Comparison of ENCODE assay signal across 21 cellular contexts in genomic region chr1:6790146-6790545, GRCh38. TPM values are rescaled to one million over a fixed set of nuclear protein-coding genes. Genes with fewer than 3 reads are reported as not detected.
DNase-seq lines count a peak whose midpoint lies in the region; ATAC-seq, FAIRE-seq and TF ChIP-seq lines count a peak whose summit lies in the region.
"Had no signal": no experiment of that assay in that cellular context is flagged by ENCODE, and none has a peak within 500 bp of the region (broad histone marks: within the 10 kb centered on the region; RNA-seq: fewer than 3 reads in every experiment).

No MANE protein-coding gene starts in this region.

- H3K27ac ChIP-seq in HEK293 (ENCODE audit: extremely low read depth, low read depth, low read length) (no peak overlapping the region), pancreas (no peak overlapping the region)
- H3K27ac ChIP-seq: 22Rv1 had no signal

- H3K27me3 Mint-ChIP-seq in neural crest cell (ENCODE audit: low read depth): peaks cover under 1% of the 10 kb centered on the region
- H3K27me3 Mint-ChIP-seq: IgD-negative memory B cell had no signal

- no peaks in the 10 kb centered on the region for H3K36me3 Mint-ChIP-seq in neural crest cell (ENCODE audit: low read depth)

- FAIRE-seq in pancreas (lab: Jason Lieb, UNC): no peak
- no peak for FAIRE-seq in HTR-8/SVneo (lab: Jason Lieb, UNC)
- FAIRE-seq: A549, GM12891, GM19239, HepG2 had no signal

- H3K4me3 ChIP-seq in HEK293 (ENCODE audit: low read depth, low read length) (no peak overlapping the region), choroid plexus epithelial cell (ENCODE audit: low read depth, low read length) (no peak overlapping the region), pancreas (no peak overlapping the region)
- H3K4me3 ChIP-seq: A549, HAP-1 had no signal

- TF ChIP-seq CTCF in HEK293 (tag by site-specific recombination; IDR thresholded peaks at IDR 0.05): no peak
- no peak for TF ChIP-seq CTCF in choroid plexus epithelial cell (conservative IDR thresholded peaks at IDR 0.05; ENCODE audit: low read depth, low read length)
- no peak for TF ChIP-seq CTCF in neural crest cell (conservative IDR thresholded peaks at IDR 0.05)
- TF ChIP-seq CTCF in pancreas (IDR thresholded peaks at IDR 0.05): no peak

- peak; percentile 26 for DNase-seq in NCI-H82 (lab: John Stamatoyannopoulos, UW)
- DNase-seq in NCI-H82 treated with DMSO at 0.1 percent for 48 hours (lab: John Stamatoyannopoulos, UW; ENCODE audit: unreplicated experiment): no peak
- DNase-seq in choroid plexus epithelial cell (ENCODE audit: low read depth): peak; percentile 9
- DNase-seq in neural crest cell (ENCODE audit: low read depth, low spot score): no peak
- DNase-seq in pancreas: no peak
- DNase-seq in NCI-H1417 (lab: John Stamatoyannopoulos, UW): no peak
- no peak for DNase-seq in HTR-8/SVneo (ENCODE audit: insufficient read length, low spot score)
- DNase-seq: AML-193; Calu3; CD8-positive, alpha-beta T cell; DMS79 treated with DMSO at 0.1 percent for 48 hours; EL had no signal

- ATAC-seq in pancreas: no peak
- ATAC-seq: A549; CD8-positive, alpha-beta T cell; HepG2 had no signal

- H3K4me1 ChIP-seq in HEK293 (ENCODE audit: control insufficient read depth, insufficient read depth, low read length) (peaks cover 10% of the 10 kb centered on the region; the same call in 1 of the 2 replicates), pancreas (peaks cover under 1 to 14% (median 4%) of the 10 kb centered on the region in 3 donors)

- CTCF ChIA-PET in HEK293 (lab: Yijun Ruan, JAX): interaction anchor here (0.6 to 0.7 kb wide), 2 partner anchors 7 to 280 kb away, joined by 4 to 5 read pairs; no protein-coding TSS in a partner anchor

- H3K27me3 ChIP-seq in pancreas: no peaks in the 10 kb centered on the region

- H3K4me1 Mint-ChIP-seq in neural crest cell: peaks cover 57% of the 10 kb centered on the region

- peaks cover 0 to 18% of the 10 kb centered on the region in 2 experiments for H3K36me3 ChIP-seq in HEK293 (ENCODE audit: control insufficient read depth in 2 of 2, insufficient read depth in 1 of 2, low read length in 2 of 2)
- H3K36me3 ChIP-seq in pancreas: no peaks in the 10 kb centered on the region
- H3K36me3 ChIP-seq: HAP-1 had no signal

- H3K4me3 Mint-ChIP-seq in neural crest cell: peak overlapping the region; percentile 17
- H3K4me3 Mint-ChIP-seq: CD14-positive monocyte; CD8-positive, alpha-beta T cell had no signal

- 81 to 85% methylated on average over 2 of the region's 2 CpGs for WGBS in pancreas, 2 donors

- intact Hi-C loops in pancreas (cut with DNase I): loop anchor here in 2 of 3 donors (5.0 to 10.0 kb wide), 2 partner anchors 102 to 105 kb away; no protein-coding TSS in a partner anchor

- POLR2A ChIA-PET in HEK293 (lab: Yijun Ruan, JAX): no interaction called here

- H3K9me3 Mint-ChIP-seq in neural crest cell: no peaks in the 10 kb centered on the region
- H3K9me3 Mint-ChIP-seq: CD8-positive, alpha-beta T cell; IgD-negative memory B cell had no signal

- H3K27ac Mint-ChIP-seq in neural crest cell (ENCODE audit: unreplicated experiment): no peak overlapping the region
- H3K27ac Mint-ChIP-seq: CD8-positive, alpha-beta T cell had no signal

- H3K9me3 ChIP-seq in HEK293 (ENCODE audit: control insufficient read depth, insufficient read depth, low read depth, low read length): no peaks in the 10 kb centered on the region
- no peaks in the 10 kb centered on the region for H3K9me3 ChIP-seq in pancreas
- H3K9me3 ChIP-seq: A549, HAP-1 had no signal

TF ChIP-seq in HEK293, 187 proteins besides CTCF, POLR2A, EP300 and RAD21 (continues in another document):
- no peak for TF ChIP-seq ZNF704 (tag by site-specific recombination; IDR thresholded peaks at IDR 0.05)
- no peak for TF ChIP-seq GLIS1 (tag by site-specific recombination; IDR thresholded peaks at IDR 0.05)
- no peak for TF ChIP-seq HOXD13 (CRISPR knock-in tag; IDR thresholded peaks at IDR 0.05; ENCODE audit: borderline replicate concordance)
- peak; percentile 89 for TF ChIP-seq EGR2 (tag by site-specific recombination; IDR thresholded peaks at IDR 0.05; ENCODE audit: low read depth)
- TF ChIP-seq ZNF518A (tag by site-specific recombination; conservative IDR thresholded peaks at IDR 0.05; ENCODE audit: low read depth): no peak
- TF ChIP-seq ZNF24 (tag by site-specific recombination; IDR thresholded peaks at IDR 0.05): no peak
- TF ChIP-seq ZBTB6 (tag by site-specific recombination; IDR thresholded peaks at IDR 0.05): no peak
- no peak for TF ChIP-seq ZNF404 (tag by site-specific recombination; IDR thresholded peaks at IDR 0.05)
- peak; percentile 77 for TF ChIP-seq ZNF398 (tag by site-specific recombination; IDR thresholded peaks at IDR 0.05)
- no peak for TF ChIP-seq ZNF654 (tag by site-specific recombination; IDR thresholded peaks at IDR 0.05; ENCODE audit: low read depth)

RNA-seq across cellular contexts. Expression of gene CAMTA1, which starts 4.9 kb away (rescaled TPM):
- total RNA-seq in neural crest cell (109 and 110 TPM in 2 replicates), pancreas (10 to 100 TPM; 13.0 to 39.8 (median 20.8) TPM)
- 10 to 100 TPM; 47.9 to 54.2 TPM for polyA plus RNA-seq in pancreas

Comparison
In these comparisons a context has a peak if more than half of its experiments do, and no peak if none do; other contexts are left out.
1. DNase-seq: peak in NCI-H82 (single experiment) and choroid plexus epithelial cell (single experiment); none in NCI-H82 treated with DMSO at 0.1 percent for 48 hours (single experiment), neural crest cell (single experiment), pancreas (0 of 6), NCI-H1417 (0 of 3) and HTR-8/SVneo (single experiment).